Comparison of ENCODE assay signal across 18 cellular contexts in genomic region chrX:115047715-115048114, GRCh38. TPM values are rescaled to one million over a fixed set of nuclear protein-coding genes. Genes with fewer than 3 reads are reported as not detected.
DNase-seq lines count a peak whose midpoint lies in the region; ATAC-seq and TF ChIP-seq lines count a peak whose summit lies in the region.
"Had no signal": no experiment of that assay in that cellular context is flagged by ENCODE, and none has a peak within 500 bp of the region (broad histone marks: within the 10 kb centered on the region; RNA-seq: fewer than 3 reads in every experiment).

No MANE protein-coding gene starts in this region.

- no peaks in the 10 kb centered on the region for H3K36me3 Mint-ChIP-seq in HFFc6 (ENCODE audit: low read depth)
- H3K36me3 Mint-ChIP-seq: CD4-positive, CD25-positive, alpha-beta regulatory T cell had no signal

- peak overlapping the region; percentile 49; the same call in 1 of the 2 replicates for H3K4me3 Mint-ChIP-seq in HFFc6
- H3K4me3 Mint-ChIP-seq: CD4-positive, CD25-positive, alpha-beta regulatory T cell had no signal

- no peaks in the 10 kb centered on the region for H3K9me3 Mint-ChIP-seq in HFFc6

- H3K27ac Mint-ChIP-seq in HFFc6 = peak overlapping the region; percentile 78
- H3K27ac Mint-ChIP-seq: CD4-positive, CD25-positive, alpha-beta regulatory T cell had no signal

- DNase-seq in HFFc6 (peak; percentile 6), epithelial cell of prostate (ENCODE audit: low read depth, low spot score) (no peak), kidney tubule cell (ENCODE audit: low spot score) (peak; percentile 50), SKM-1 treated with dmso at 0.1 percent for 144 hours (lab: John Stamatoyannopoulos, UW; ENCODE audit: unreplicated experiment) (no peak), DMS 273 (lab: John Stamatoyannopoulos, UW; ENCODE audit: unreplicated experiment) (no peak), Right ventricle myocardium inferior (ENCODE audit: missing footprints) (no peak), left colon (no peak)
- DNase-seq: CD4-positive, CD25-positive, alpha-beta regulatory T cell; DMS 273 treated with DMSO at 0.1 percent for 48 hours; DMS79 treated with DMSO at 0.1 percent for 48 hours; Kasumi-1; NCI-H1417; NCI-H187 treated with DMSO at 0.1 percent for 48 hours; NCI-H2107; NCI-H446 treated with DMSO at 0.1 percent for 48 hours; NCI-H526 treated with DMSO at 0.1 percent for 48 hours; Right ventricle myocardium superior had no signal

- ATAC-seq in Right ventricle myocardium inferior (no peak), left colon (no peak)

- TF ChIP-seq CTCF in HFFc6 (IDR thresholded peaks at IDR 0.05) = no peak

- H3K27me3 Mint-ChIP-seq in HFFc6 (ENCODE audit: insufficient read depth) = no peaks in the 10 kb centered on the region
- H3K27me3 Mint-ChIP-seq: CD4-positive, CD25-positive, alpha-beta regulatory T cell had no signal

- intact Hi-C loops in Right ventricle myocardium inferior (cut with DNase I) (no loop called here), left colon (cut with DNase I, micrococcal nuclease) (no loop called here)

- peak overlapping the region; percentile 46 for H3K27ac ChIP-seq in epithelial cell of prostate

- peaks cover 50% of the 10 kb centered on the region for H3K4me1 Mint-ChIP-seq in HFFc6 (ENCODE audit: low read depth)
- H3K4me1 Mint-ChIP-seq: CD4-positive, CD25-positive, alpha-beta regulatory T cell had no signal

RNA-seq across cellular contexts. Expression of gene IL13RA2, which starts 30.3 kb away (rescaled TPM):
- total RNA-seq in HFFc6 (2021; fragmentation: NEBNext Ultra II Directional; extraction: Animal tissue kit (Norgen Biotek cat#: 25700)) = 1 to 10 TPM; 6.6 to 9.5 (median 7.3) TPM
- total RNA-seq in Right ventricle myocardium inferior = not detected
- under 1 TPM; 0.34 to 0.95 TPM for total RNA-seq in left colon
- total RNA-seq: CD4-positive, CD25-positive, alpha-beta regulatory T cell; H1; Right ventricle myocardium superior had no signal

Comparison
In these comparisons a context has a peak if more than half of its experiments do, and no peak if none do; other contexts are left out.
1. DNase-seq: peak in HFFc6 (single experiment) and kidney tubule cell (single experiment); none in epithelial cell of prostate (single experiment), SKM-1 treated with dmso at 0.1 percent for 144 hours (single experiment), DMS 273 (single experiment), Right ventricle myocardium inferior (single experiment) and left colon (0 of 2).